ENCODE assay signal across 25 cellular contexts in the genomic region with DNA sequence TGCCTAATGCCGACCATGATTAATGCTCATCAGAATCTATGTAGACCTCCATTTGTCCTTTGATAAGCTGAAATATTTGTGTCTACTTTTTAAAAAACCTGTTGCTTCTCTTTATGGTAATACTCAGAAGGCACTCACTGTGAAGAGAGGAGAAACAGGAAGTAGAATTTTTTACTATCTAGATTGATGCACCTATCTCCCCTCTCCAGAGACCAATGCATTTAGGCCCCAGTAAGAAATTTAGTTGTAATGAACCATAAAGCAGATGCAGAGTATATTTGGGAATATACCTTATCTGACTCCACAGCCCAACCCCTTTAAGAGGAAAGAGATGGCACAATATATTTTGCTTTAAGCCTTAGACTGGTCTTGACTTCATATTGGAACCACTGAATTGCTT. TPM values are rescaled to one million over a fixed set of nuclear protein-coding genes. Genes with fewer than 3 reads are reported as not detected.
DNase-seq lines count a peak whose midpoint lies in the region; ATAC-seq, FAIRE-seq and TF ChIP-seq lines count a peak whose summit lies in the region.
"Had no signal": no experiment of that assay in that cellular context is flagged by ENCODE, and none has a peak within 500 bp of the region (broad histone marks: within the 10 kb centered on the region; RNA-seq: fewer than 3 reads in every experiment).

No MANE protein-coding gene starts in this region.

- TF ChIP-seq CTCF in astrocyte (IDR thresholded peaks at IDR 0.05; ENCODE audit: insufficient read depth, low read depth, low read length) (no peak), BE2C (IDR thresholded peaks at IDR 0.05; ENCODE audit: low read depth, low read length) (no peak), neural progenitor cell (IDR thresholded peaks at IDR 0.05) (no peak)

- H3K4me1 ChIP-seq in astrocyte (ENCODE audit: insufficient read depth, low read length) (peaks cover 4% of the 10 kb centered on the region), small intestine (ENCODE audit: control insufficient read depth in 2 of 2, insufficient read depth in 1 of 2, low read depth in 1 of 2, low read length in 1 of 2) (no peaks in the 10 kb centered on the region), BE2C (no peaks in the 10 kb centered on the region), neural progenitor cell (no peaks in the 10 kb centered on the region)
- H3K4me1 ChIP-seq: tibial nerve had no signal

- H3K36me3 ChIP-seq in astrocyte (ENCODE audit: insufficient read depth, low read length) (no peaks in the 10 kb centered on the region), small intestine (ENCODE audit: control insufficient read depth in 2 of 2, insufficient read depth in 2 of 2, low read length in 2 of 2) (no peaks in the 10 kb centered on the region), BE2C (no peaks in the 10 kb centered on the region), neural progenitor cell (peaks cover 2% of the 10 kb centered on the region)
- H3K36me3 ChIP-seq: tibial nerve had no signal

- peaks cover 17% of the 10 kb centered on the region for H4K20me1 ChIP-seq in astrocyte (ENCODE audit: insufficient read depth, low read length)
- H4K20me1 ChIP-seq in neural progenitor cell (ENCODE audit: low read depth): peaks cover 30% of the 10 kb centered on the region

- no peaks in the 10 kb centered on the region for H3K27me3 Mint-ChIP-seq in activated naive CD8-positive, alpha-beta T cell treated with anti-CD3 and anti-CD28 coated beads for 36 hours
- H3K27me3 Mint-ChIP-seq in activated naive CD8-positive, alpha-beta T cell treated with anti-CD3 and anti-CD28 coated beads, Interleukin-2, amount 50 U/mL, for 24 hours: no peaks in the 10 kb centered on the region
- H3K27me3 Mint-ChIP-seq in astrocyte (ENCODE audit: low read depth, unreplicated experiment): no peaks in the 10 kb centered on the region
- peaks cover 2% of the 10 kb centered on the region for H3K27me3 Mint-ChIP-seq in neural progenitor cell (ENCODE audit: insufficient read depth, low read depth)
- H3K27me3 Mint-ChIP-seq: CD4-positive, alpha-beta memory T cell; stimulated activated memory B cell treated with anti-CD40 and anti-IgM and Interleukin-4, amounts not matched to agents 10 μg/mL and 1 μg/mL and 100 μg/mL, for 72 hours had no signal

- peak; percentile 89 for FAIRE-seq in astrocyte (lab: Jason Lieb, UNC)
- no peak for FAIRE-seq in small intestine (lab: Jason Lieb, UNC)
- FAIRE-seq: H1 had no signal

- H3K4me1 Mint-ChIP-seq in activated naive CD8-positive, alpha-beta T cell treated with anti-CD3 and anti-CD28 coated beads for 36 hours: peaks cover 21% of the 10 kb centered on the region
- peaks cover 48% of the 10 kb centered on the region for H3K4me1 Mint-ChIP-seq in activated naive CD8-positive, alpha-beta T cell treated with anti-CD3 and anti-CD28 coated beads, Interleukin-2, amount 50 U/mL, for 24 hours
- H3K4me1 Mint-ChIP-seq in astrocyte (ENCODE audit: low read depth, unreplicated experiment): peaks cover 8% of the 10 kb centered on the region
- peaks cover 3% of the 10 kb centered on the region for H3K4me1 Mint-ChIP-seq in neural progenitor cell

- peaks cover 42% of the 10 kb centered on the region for H3K36me3 Mint-ChIP-seq in activated naive CD8-positive, alpha-beta T cell treated with anti-CD3 and anti-CD28 coated beads for 36 hours
- peaks cover 45% of the 10 kb centered on the region for H3K36me3 Mint-ChIP-seq in activated naive CD8-positive, alpha-beta T cell treated with anti-CD3 and anti-CD28 coated beads, Interleukin-2, amount 50 U/mL, for 24 hours (ENCODE audit: low read depth)
- H3K36me3 Mint-ChIP-seq in astrocyte (ENCODE audit: low read depth, unreplicated experiment): peaks cover 2% of the 10 kb centered on the region
- H3K36me3 Mint-ChIP-seq in neural progenitor cell: peaks cover 73% of the 10 kb centered on the region

- peak overlapping the region; percentile 46 for H3K27ac Mint-ChIP-seq in activated naive CD8-positive, alpha-beta T cell treated with anti-CD3 and anti-CD28 coated beads for 36 hours
- no peak overlapping the region for H3K27ac Mint-ChIP-seq in activated naive CD8-positive, alpha-beta T cell treated with anti-CD3 and anti-CD28 coated beads, Interleukin-2, amount 50 U/mL, for 24 hours
- H3K27ac Mint-ChIP-seq in astrocyte (ENCODE audit: unreplicated experiment): no peak overlapping the region
- H3K27ac Mint-ChIP-seq in neural progenitor cell: no peak overlapping the region
- H3K27ac Mint-ChIP-seq: activated T-helper 1 cell treated with anti-CD3 and anti-CD28 coated beads, Interleukin-12 subunit alpha, Interleukin-12 subunit beta, Interleukin-2, Interleukin-4 antibody, amounts not matched to agents 30 ng/mL and 10 ng/mL and 1 ng/mL, durations not matched to agents 14 hours and 24 hours and 36 hours; CD4-positive, alpha-beta memory T cell; stimulated activated memory B cell treated with anti-CD40 and anti-IgM and Interleukin-4, amounts not matched to agents 10 μg/mL and 1 μg/mL and 100 μg/mL, for 72 hours; T-helper 1 cell treated with Interleukin-12 subunit alpha and Interleukin-12 subunit beta and Interleukin-4 antibody, amounts not matched to agents 30 μg/mL and 1 μg/mL, for 36 hours had no signal

- H3F3A ChIP-seq in neural progenitor cell (ENCODE audit: low read depth): no peaks in the 10 kb centered on the region

- 83 to 94% (median 84%) methylated on average over 1 of the region's 1 CpG for WGBS in small intestine, 3 donors

- H3K4me2 ChIP-seq in astrocyte (ENCODE audit: low read length): no peak overlapping the region
- H3K4me2 ChIP-seq in neural progenitor cell: no peak overlapping the region

- H3K4me3 ChIP-seq in astrocyte (ENCODE audit: insufficient read depth, low read depth, low read length) (no peak overlapping the region), small intestine (ENCODE audit: low read depth in 1 of 2, low read length in 2 of 2) (no peak overlapping the region), BE2C (ENCODE audit: low read depth, low read length) (no peak overlapping the region), neural progenitor cell (no peak overlapping the region)
- H3K4me3 ChIP-seq: dorsolateral prefrontal cortex, tibial nerve had no signal

- no peaks in the 10 kb centered on the region for H3K9me3 Mint-ChIP-seq in activated naive CD8-positive, alpha-beta T cell treated with anti-CD3 and anti-CD28 coated beads for 36 hours
- H3K9me3 Mint-ChIP-seq in activated naive CD8-positive, alpha-beta T cell treated with anti-CD3 and anti-CD28 coated beads, Interleukin-2, amount 50 U/mL, for 24 hours: no peaks in the 10 kb centered on the region
- H3K9me3 Mint-ChIP-seq in astrocyte (ENCODE audit: unreplicated experiment) (no peaks in the 10 kb centered on the region), neural progenitor cell (peaks cover 62% of the 10 kb centered on the region)
- H3K9me3 Mint-ChIP-seq: activated T-helper 1 cell treated with anti-CD3 and anti-CD28 coated beads, Interleukin-12 subunit alpha, Interleukin-12 subunit beta, Interleukin-2, Interleukin-4 antibody, amounts not matched to agents 30 ng/mL and 10 ng/mL and 1 ng/mL, durations not matched to agents 14 hours and 24 hours and 36 hours; T-helper 1 cell treated with Interleukin-12 subunit alpha and Interleukin-12 subunit beta and Interleukin-4 antibody, amounts not matched to agents 30 μg/mL and 1 μg/mL, for 36 hours had no signal

- no peak for DNase-seq in activated naive CD8-positive, alpha-beta T cell treated with anti-CD3 and anti-CD28 coated beads for 36 hours
- DNase-seq in activated naive CD8-positive, alpha-beta T cell treated with anti-CD3 and anti-CD28 coated beads, Interleukin-2, amount 50 U/mL, for 24 hours: no peak
- no peak for DNase-seq in astrocyte (ENCODE audit: low read depth)
- DNase-seq in small intestine: no peak
- DNase-seq in BE2C: no peak
- DNase-seq in neural progenitor cell (ENCODE audit: low spot score): no peak
- DNase-seq: ACHN; CD4-positive, alpha-beta memory T cell; dorsolateral prefrontal cortex; EL; IMR-90; midbrain; MV-4-11; NCI-H2081; retina; SHP77; stimulated activated CD4-positive, alpha-beta T cell treated with anti-CD3 and anti-CD28 coated beads, Interleukin-15, amount 100 ng/mL, for 24 hours had no signal

- H3K9me3 ChIP-seq in astrocyte (ENCODE audit: insufficient read depth, low read depth, low read length): no peaks in the 10 kb centered on the region
- no peaks in the 10 kb centered on the region for H3K9me3 ChIP-seq in small intestine (ENCODE audit: control insufficient read depth, low read depth)
- no peaks in the 10 kb centered on the region for H3K9me3 ChIP-seq in BE2C
- H3K9me3 ChIP-seq in neural progenitor cell (ENCODE audit: low read depth): no peaks in the 10 kb centered on the region
- H3K9me3 ChIP-seq: tibial nerve had no signal

- H2AFZ ChIP-seq in astrocyte (ENCODE audit: low read depth, low read length) (no peak overlapping the region), neural progenitor cell (replicated peaks) (no peak overlapping the region)

- no peaks in the 10 kb centered on the region for H3K27me3 ChIP-seq in astrocyte (ENCODE audit: insufficient read depth, low read length)
- H3K27me3 ChIP-seq in small intestine (ENCODE audit: control insufficient read depth in 2 of 2, insufficient read depth in 2 of 2, low read length in 2 of 2): no peaks in the 10 kb centered on the region
- H3K27me3 ChIP-seq in BE2C: no peaks in the 10 kb centered on the region
- H3K27me3 ChIP-seq in neural progenitor cell: no peaks in the 10 kb centered on the region
- H3K27me3 ChIP-seq: tibial nerve had no signal

- H3K9ac ChIP-seq in astrocyte (ENCODE audit: low read length) (no peak overlapping the region), neural progenitor cell (no peak overlapping the region)

- H3K4me3 Mint-ChIP-seq in activated naive CD8-positive, alpha-beta T cell treated with anti-CD3 and anti-CD28 coated beads for 36 hours: no peak overlapping the region
- no peak overlapping the region for H3K4me3 Mint-ChIP-seq in activated naive CD8-positive, alpha-beta T cell treated with anti-CD3 and anti-CD28 coated beads, Interleukin-2, amount 50 U/mL, for 24 hours
- H3K4me3 Mint-ChIP-seq in astrocyte (ENCODE audit: unreplicated experiment) (no peak overlapping the region), neural progenitor cell (no peak overlapping the region)
- H3K4me3 Mint-ChIP-seq: activated T-helper 1 cell treated with anti-CD3 and anti-CD28 coated beads, Interleukin-12 subunit alpha, Interleukin-12 subunit beta, Interleukin-2, Interleukin-4 antibody, amounts not matched to agents 30 ng/mL and 10 ng/mL and 1 ng/mL, durations not matched to agents 14 hours and 24 hours and 36 hours; CD4-positive, alpha-beta memory T cell; stimulated activated memory B cell treated with anti-CD40 and anti-IgM and Interleukin-4, amounts not matched to agents 10 μg/mL and 1 μg/mL and 100 μg/mL, for 72 hours; T-helper 1 cell treated with Interleukin-12 subunit alpha and Interleukin-12 subunit beta and Interleukin-4 antibody, amounts not matched to agents 30 μg/mL and 1 μg/mL, for 36 hours had no signal

- no peak overlapping the region for H3K27ac ChIP-seq in astrocyte (ENCODE audit: low read depth, low read length)
- no peak overlapping the region for H3K27ac ChIP-seq in small intestine (ENCODE audit: low read depth in 1 of 2, low read length in 1 of 2)
- H3K27ac ChIP-seq in neural progenitor cell: no peak overlapping the region
- H3K27ac ChIP-seq: dorsolateral prefrontal cortex, tibial nerve had no signal

- no peak for ATAC-seq in activated naive CD8-positive, alpha-beta T cell treated with anti-CD3 and anti-CD28 coated beads, Interleukin-2, amount 50 U/mL, for 24 hours
- ATAC-seq in HG02885 (IDR thresholded peaks at IDR 0.05; ENCODE audit: poor library complexity, unreplicated experiment): peak; percentile 68
- ATAC-seq in GM19467 (IDR thresholded peaks at IDR 0.05; ENCODE audit: unreplicated experiment): no peak
- ATAC-seq: activated CD4-positive, CD25-positive, alpha-beta regulatory T cell treated with anti-CD3 and anti-CD28 coated beads, Interleukin-2, amount 50 U/mL, for 24 hours; stimulated activated memory B cell treated with anti-CD40 and anti-IgM and Interleukin-4, amounts not matched to agents 10 μg/mL and 1 μg/mL and 100 μg/mL, for 72 hours had no signal

- peaks cover 38% of the 10 kb centered on the region for H3K79me2 ChIP-seq in astrocyte (ENCODE audit: insufficient read depth, low read length)
- H3K79me2 ChIP-seq in neural progenitor cell (ENCODE audit: low read depth): peaks cover 99% of the 10 kb centered on the region

RNA-seq across cellular contexts. Expression of gene TBL1X, which starts 11.1 kb away (rescaled TPM):
- total RNA-seq in activated naive CD8-positive, alpha-beta T cell treated with anti-CD3 and anti-CD28 coated beads for 36 hours: 10 to 100 TPM; 33.1 to 33.9 TPM
- 22.3 and 26.4 TPM in 2 replicates for total RNA-seq in astrocyte
- 1 to 10 TPM in 2 of 3 donors, under 1 TPM in 1; 0.89 to 4.7 (median 3.2) TPM for polyA plus RNA-seq in small intestine
- 14.1 TPM for polyA plus RNA-seq in BE2C (2012; ENCODE audit: insufficient read depth, insufficient read length, low read depth)
- total RNA-seq in neural progenitor cell (ENCODE audit: low replicate concordance): 34.7 and 35.7 TPM in 2 replicates
